Comparison of ENCODE assay signal across 7 cellular contexts in genomic region chr12:10190558-10191388, GRCh38. TPM values are rescaled to one million over a fixed set of nuclear protein-coding genes. Genes with fewer than 3 reads are reported as not detected.
DNase-seq lines count a peak whose midpoint lies in the region; ATAC-seq, FAIRE-seq and TF ChIP-seq lines count a peak whose summit lies in the region.

No MANE protein-coding gene starts in this region.

- H3K79me2 ChIP-seq in Karpas-422 (ENCODE audit: low read length) (no peaks in the 10 kb centered on the region), astrocyte (ENCODE audit: insufficient read depth, low read length) (no peaks in the 10 kb centered on the region), hepatocyte (no peaks in the 10 kb centered on the region)

- H3K4me3 Mint-ChIP-seq in astrocyte (ENCODE audit: unreplicated experiment) = no peak overlapping the region

- no peaks in the 10 kb centered on the region for H3K9me3 ChIP-seq in Karpas-422 (ENCODE audit: low read length)
- H3K9me3 ChIP-seq in astrocyte (ENCODE audit: insufficient read depth, low read depth, low read length) = no peaks in the 10 kb centered on the region
- H3K9me3 ChIP-seq in hepatocyte (ENCODE audit: low read depth) = no peaks in the 10 kb centered on the region
- H3K9me3 ChIP-seq in spleen = no peaks in the 10 kb centered on the region

- H3K27me3 ChIP-seq in GM06990 (replicated peaks; ENCODE audit: control insufficient read depth, insufficient read depth, low read length) (peaks cover 2% of the 10 kb centered on the region), Karpas-422 (ENCODE audit: low read length) (no peaks in the 10 kb centered on the region), astrocyte (ENCODE audit: insufficient read depth, low read length) (no peaks in the 10 kb centered on the region), hepatocyte (no peaks in the 10 kb centered on the region), spleen (replicated peaks in 1 of 7) (peaks cover 0 to 67% (median 6%) of the 10 kb centered on the region in 7 donors)

- DNase-seq in GM06990 (ENCODE audit: extremely low read depth, insufficient read length) (no peak), Karpas-422 (peak; percentile 78), SW 1271 (lab: John Stamatoyannopoulos, UW) (peak; percentile 16 to 79), astrocyte (ENCODE audit: low read depth) (peak; percentile 46), hepatocyte (ENCODE audit: low spot score) (peak; percentile 80), spleen (no peak)

- H4K20me1 ChIP-seq in Karpas-422 (ENCODE audit: insufficient read depth, low read depth, low read length) = no peaks in the 10 kb centered on the region
- H4K20me1 ChIP-seq in astrocyte (ENCODE audit: insufficient read depth, low read length) = no peaks in the 10 kb centered on the region
- no peaks in the 10 kb centered on the region for H4K20me1 ChIP-seq in hepatocyte (ENCODE audit: insufficient read depth, poor library complexity, severe bottlenecking)

- 51% methylated on average over 13 of the region's 13 CpGs for WGBS in hepatocyte (ENCODE audit: low lambda C conversion rate, missing lambda C conversion rate)
- 44 to 50% (median 47%) methylated on average over 13 of the region's 13 CpGs for WGBS in spleen, 5 donors

- H3K27ac ChIP-seq in Karpas-422 (ENCODE audit: low read length) (no peak overlapping the region), astrocyte (ENCODE audit: low read depth, low read length) (no peak overlapping the region), hepatocyte (no peak overlapping the region), spleen (no peak overlapping the region)

- peak; percentile 93 for ATAC-seq in GM21576 (IDR thresholded peaks at IDR 0.05; ENCODE audit: unreplicated experiment)

- H3K27me3 Mint-ChIP-seq in astrocyte (ENCODE audit: low read depth, unreplicated experiment) = no peaks in the 10 kb centered on the region

- no peaks in the 10 kb centered on the region for H3K4me1 ChIP-seq in Karpas-422 (ENCODE audit: low read length)
- H3K4me1 ChIP-seq in astrocyte (ENCODE audit: insufficient read depth, low read length) = peaks cover 11% of the 10 kb centered on the region
- no peaks in the 10 kb centered on the region for H3K4me1 ChIP-seq in hepatocyte (ENCODE audit: insufficient read depth)
- H3K4me1 ChIP-seq in spleen = peaks cover 0 to 24% (median 5%) of the 10 kb centered on the region in 6 donors

- peaks cover 21% of the 10 kb centered on the region for H3K4me1 Mint-ChIP-seq in astrocyte (ENCODE audit: low read depth, unreplicated experiment)

- intact Hi-C loops in spleen (cut with DNase I; ENCODE audit: low total_unique reads) = loop anchor here (2.0 kb wide), 1 partner anchor 38 kb away; no protein-coding TSS in a partner anchor

- no peak overlapping the region for H3K4me3 ChIP-seq in GM06990 (replicated peaks; ENCODE audit: low read depth, low read length)
- no peak overlapping the region for H3K4me3 ChIP-seq in Karpas-422 (ENCODE audit: low read length)
- H3K4me3 ChIP-seq in astrocyte (ENCODE audit: insufficient read depth, low read depth, low read length) = no peak overlapping the region
- no peak overlapping the region for H3K4me3 ChIP-seq in hepatocyte
- no peak overlapping the region for H3K4me3 ChIP-seq in spleen

- H3K9ac ChIP-seq in Karpas-422 (ENCODE audit: low read length) = no peak overlapping the region
- no peak overlapping the region for H3K9ac ChIP-seq in astrocyte (ENCODE audit: low read length)

- peak; percentile 85 for TF ChIP-seq CTCF in GM06990 (IDR thresholded peaks at IDR 0.05; ENCODE audit: insufficient read depth, low read length, poor library complexity, severe bottlenecking)
- TF ChIP-seq CTCF in astrocyte (IDR thresholded peaks at IDR 0.05; ENCODE audit: insufficient read depth, low read depth, low read length) = peak; percentile 53
- TF ChIP-seq CTCF in hepatocyte (IDR thresholded peaks at IDR 0.05; ENCODE audit: poor library complexity) = peak; percentile 67
- TF ChIP-seq CTCF in spleen (IDR thresholded peaks at IDR 0.05 in 8 of 11, conservative IDR thresholded peaks at IDR 0.05 in 3 of 11) = peak in 10 of 11 experiments; percentile 41 to 79 (median 69)

- H3K9me3 Mint-ChIP-seq in astrocyte (ENCODE audit: unreplicated experiment) = no peaks in the 10 kb centered on the region

- no peak overlapping the region for H2AFZ ChIP-seq in Karpas-422 (ENCODE audit: low read length)
- H2AFZ ChIP-seq in astrocyte (ENCODE audit: low read depth, low read length) = no peak overlapping the region
- H2AFZ ChIP-seq in hepatocyte = no peak overlapping the region

- no peak for TF ChIP-seq POLR2A in spleen (IDR thresholded peaks at IDR 0.05)

- no peak overlapping the region for H3K27ac Mint-ChIP-seq in astrocyte (ENCODE audit: unreplicated experiment)

- H3K9me2 ChIP-seq in Karpas-422 (replicated peaks; ENCODE audit: insufficient read depth, low read length) (no peaks in the 10 kb centered on the region), hepatocyte (replicated peaks; ENCODE audit: insufficient read depth) (no peaks in the 10 kb centered on the region)

- H3K4me2 ChIP-seq in Karpas-422 (ENCODE audit: low read depth, low read length, poor library complexity, severe bottlenecking) = no peak overlapping the region
- H3K4me2 ChIP-seq in astrocyte (ENCODE audit: low read length) = no peak overlapping the region
- H3K4me2 ChIP-seq in hepatocyte = no peak overlapping the region

- peak; percentile 96 for FAIRE-seq in astrocyte (lab: Jason Lieb, UNC)

- no peaks in the 10 kb centered on the region for H3K36me3 Mint-ChIP-seq in astrocyte (ENCODE audit: low read depth, unreplicated experiment)

- H3K36me3 ChIP-seq in GM06990 (ENCODE audit: control insufficient read depth, insufficient read depth, low read length) = no peaks in the 10 kb centered on the region
- no peaks in the 10 kb centered on the region for H3K36me3 ChIP-seq in Karpas-422 (ENCODE audit: insufficient read depth, low read length)
- H3K36me3 ChIP-seq in astrocyte (ENCODE audit: insufficient read depth, low read length) = no peaks in the 10 kb centered on the region
- H3K36me3 ChIP-seq in hepatocyte (replicated peaks; ENCODE audit: insufficient read depth, low read depth) = no peaks in the 10 kb centered on the region
- no peaks in the 10 kb centered on the region for H3K36me3 ChIP-seq in spleen

RNA-seq across cellular contexts. Expression of gene TMEM52B, which starts 11.9 kb away (rescaled TPM):
- total RNA-seq in Karpas-422 (2014; rRNA removed; shearing (Covaris generic); ENCODE audit: low replicate concordance) = not detected in 2 replicates
- total RNA-seq in astrocyte (0.45 TPM in 1 of 2 replicates, not detected in the other), hepatocyte (0.03 TPM in 1 of 2 replicates, not detected in the other), spleen (under 1 TPM in 2 of 7 donors, not detected in 5; 0.19 to 0.40 TPM)
- polyA plus RNA-seq in hepatocyte (1.0 and 1.8 TPM in 2 replicates), spleen (under 1 TPM in 1 of 3 donors, not detected in 2; 0.06 TPM)

RNA-seq across cellular contexts. Expression of gene OLR1, which starts 18.8 kb away (rescaled TPM):
- not detected in 2 replicates for total RNA-seq in Karpas-422 (2014; rRNA removed; shearing (Covaris generic); ENCODE audit: low replicate concordance)
- total RNA-seq in astrocyte = 0.96 and 0.98 TPM in 2 replicates
- total RNA-seq in hepatocyte = 7.3 and 15.1 TPM in 2 replicates
- polyA plus RNA-seq in hepatocyte = 6.4 and 20.8 TPM in 2 replicates
- 10 to 100 TPM in 1 of 7 donors, 1 to 10 TPM in 3, not detected in 3; 1.2 to 10.5 (median 1.3) TPM for total RNA-seq in spleen
- polyA plus RNA-seq in spleen = under 1 TPM; 0.09 to 0.22 (median 0.13) TPM

RNA-seq across cellular contexts. Expression of gene GABARAPL1, which starts 21.9 kb away (rescaled TPM):
- 0.56 and 0.90 TPM in 2 replicates for total RNA-seq in Karpas-422 (2014; rRNA removed; shearing (Covaris generic); ENCODE audit: low replicate concordance)
- total RNA-seq in astrocyte = 108 and 119 TPM in 2 replicates
- total RNA-seq in hepatocyte = 77.9 and 93.5 TPM in 2 replicates
- polyA plus RNA-seq in hepatocyte = 77.7 and 101 TPM in 2 replicates
- 10 to 100 TPM; 29.8 to 79.7 (median 53.4) TPM for total RNA-seq in spleen
- polyA plus RNA-seq in spleen = 10 to 100 TPM in 2 of 3 donors, 1 to 10 TPM in 1; 10.0 to 22.5 (median 13.5) TPM

Comparison
In these comparisons a context has a peak if more than half of its experiments do, and no peak if none do; other contexts are left out.
1. DNase-seq: peak in Karpas-422 (single experiment), SW 1271 (2 of 2), astrocyte (single experiment) and hepatocyte (single experiment); none in GM06990 (single experiment) and spleen (single experiment).
2. RNA of gene GABARAPL1, which starts 21.9 kb away (total RNA-seq): 108 to 119 TPM in astrocyte, 77.9 to 93.5 TPM in hepatocyte and 29.8 to 79.7 TPM in spleen; 0.56 to 0.90 TPM in Karpas-422; every median in the first group is over 10 times any median in the second.
3. Peak in every context shown above with its lines, with median percentiles within 50 percentile points of each other: CTCF ChIP-seq.